33 cellular contexts compared by ENCODE assay signal in genomic region chr1:7399514-7400125, GRCh38.
"Had no signal": no experiment of that assay in that cellular context is flagged by ENCODE, and none has a peak within 500 bp of the region (broad histone marks: within the 10 kb centered on the region; RNA-seq: fewer than 3 reads in every experiment).

No MANE protein-coding gene starts in this region.

- H3K9me3 Mint-ChIP-seq: activated CD4-positive, alpha-beta memory T cell treated with anti-CD3 and anti-CD28 coated beads, Interleukin-2, amount 10 ng/mL, durations not matched to agents 7 days and 5 days; central memory CD8-positive, alpha-beta T cell had no signal

- H3K4me1 ChIP-seq: ascending aorta had no signal

- H3K4me1 Mint-ChIP-seq: activated CD4-positive, alpha-beta memory T cell treated with anti-CD3 and anti-CD28 coated beads, Interleukin-2, amount 10 ng/mL, durations not matched to agents 7 days and 5 days; activated CD4-positive, alpha-beta T cell treated with anti-CD3 and anti-CD28 coated beads, Interleukin-2, amount 10 ng/mL, durations not matched to agents 7 days and 5 days; activated naive CD4-positive, alpha-beta T cell treated with anti-CD3 and anti-CD28 coated beads, Interleukin-2, amount 10 ng/mL, durations not matched to agents 7 days and 5 days; activated naive CD8-positive, alpha-beta T cell treated with anti-CD3 and anti-CD28 coated beads, Interleukin-2, amount 10 ng/mL, durations not matched to agents 7 days and 5 days; central memory CD8-positive, alpha-beta T cell; T-helper 17 cell had no signal

- H3K4me3 ChIP-seq: ascending aorta, esophagus muscularis mucosa had no signal

- H3K36me3 ChIP-seq: ascending aorta, esophagus muscularis mucosa, WERI-Rb-1 had no signal

- H3K27me3 ChIP-seq: ascending aorta, esophagus muscularis mucosa had no signal

- FAIRE-seq: bronchial epithelial cell, colon, frontal cortex had no signal

- DNase-seq: activated CD4-positive, alpha-beta memory T cell treated with anti-CD3 and anti-CD28 coated beads, Interleukin-2, amount 10 ng/mL, durations not matched to agents 7 days and 5 days; activated CD4-positive, alpha-beta T cell treated with anti-CD3 and anti-CD28 coated beads for 4 hours; activated CD4-positive, alpha-beta T cell treated with anti-CD3 and anti-CD28 coated beads, Interleukin-2, amount 10 ng/mL, durations not matched to agents 7 days and 5 days; activated CD4-positive, alpha-beta T cell treated with anti-CD3 and anti-CD28 coated beads, Interleukin-2, amount 50 U/mL, for 4 hours; activated CD4-positive, CD25-positive, alpha-beta regulatory T cell; activated CD4-positive, CD25-positive, alpha-beta regulatory T cell treated with anti-CD3 and anti-CD28 coated beads, Interleukin-2, amount 50 U/mL, for 72 hours; activated CD8-positive, alpha-beta memory T cell treated with anti-CD3 and anti-CD28 coated beads, Interleukin-2, amount 50 U/mL, for 48 hours; activated gamma-delta T cell; activated naive CD4-positive, alpha-beta T cell; activated naive CD4-positive, alpha-beta T cell treated with anti-CD3 and anti-CD28 coated beads, Interleukin-2, amount 10 ng/mL, durations not matched to agents 7 days and 5 days; activated naive CD8-positive, alpha-beta T cell treated with anti-CD3 and anti-CD28 coated beads, Interleukin-2, amount 10 ng/mL, durations not matched to agents 7 days and 5 days; activated T-cell treated with anti-CD3 and anti-CD28 coated beads for 4 hours; activated T-cell treated with anti-CD3 and anti-CD28 coated beads, Interleukin-2, amount 50 U/mL, for 24 hours; activated T-cell treated with anti-CD3 and anti-CD28 coated beads, Interleukin-2, amount 50 U/mL, for 72 hours; cortex of kidney; dermis blood vessel endothelial cell; effector CD4-positive, alpha-beta T cell; effector memory CD8-positive, alpha-beta T cell; erythroblast; head of caudate nucleus; hippocampal formation; T-helper 17 cell; T1000; WERI-Rb-1 had no signal

- H3K4me3 Mint-ChIP-seq: activated CD4-positive, alpha-beta memory T cell treated with anti-CD3 and anti-CD28 coated beads, Interleukin-2, amount 10 ng/mL, durations not matched to agents 7 days and 5 days; activated CD4-positive, alpha-beta T cell treated with anti-CD3 and anti-CD28 coated beads, Interleukin-2, amount 10 ng/mL, durations not matched to agents 7 days and 5 days; activated naive CD4-positive, alpha-beta T cell treated with anti-CD3 and anti-CD28 coated beads, Interleukin-2, amount 10 ng/mL, durations not matched to agents 7 days and 5 days; activated naive CD8-positive, alpha-beta T cell treated with anti-CD3 and anti-CD28 coated beads, Interleukin-2, amount 10 ng/mL, durations not matched to agents 7 days and 5 days; activated T-cell treated with anti-CD3 and anti-CD28 coated beads, Interleukin-2, amount 50 U/mL, for 24 hours; activated T-cell treated with anti-CD3 and anti-CD28 coated beads, Interleukin-2, amount 50 U/mL, for 72 hours; brain; central memory CD8-positive, alpha-beta T cell; effector memory CD8-positive, alpha-beta T cell; T-helper 17 cell; T-helper 2 cell treated with Interferon-gamma antibody and Interleukin-4, amounts not matched to agents 5 μg/mL and 100 μg/mL, for 36 hours had no signal

- H3K27ac ChIP-seq: ascending aorta, esophagus muscularis mucosa, WERI-Rb-1 had no signal

- ATAC-seq: activated naive CD4-positive, alpha-beta T cell treated with anti-CD3 and anti-CD28 coated beads, Interleukin-2, amount 50 U/mL, for 72 hours; activated T-cell treated with anti-CD3 and anti-CD28 coated beads, Interleukin-2, amount 50 U/mL, for 72 hours; effector memory CD8-positive, alpha-beta T cell; T-helper 17 cell had no signal

- H3K36me3 Mint-ChIP-seq: activated naive CD4-positive, alpha-beta T cell treated with anti-CD3 and anti-CD28 coated beads, Interleukin-2, amount 10 ng/mL, durations not matched to agents 7 days and 5 days; activated naive CD8-positive, alpha-beta T cell treated with anti-CD3 and anti-CD28 coated beads, Interleukin-2, amount 10 ng/mL, durations not matched to agents 7 days and 5 days had no signal

- H3K27ac Mint-ChIP-seq: activated CD4-positive, alpha-beta memory T cell treated with anti-CD3 and anti-CD28 coated beads, Interleukin-2, amount 10 ng/mL, durations not matched to agents 7 days and 5 days; activated CD4-positive, alpha-beta T cell treated with anti-CD3 and anti-CD28 coated beads, Interleukin-2, amount 10 ng/mL, durations not matched to agents 7 days and 5 days; activated naive CD4-positive, alpha-beta T cell treated with anti-CD3 and anti-CD28 coated beads, Interleukin-2, amount 10 ng/mL, durations not matched to agents 7 days and 5 days; activated naive CD4-positive, alpha-beta T cell treated with anti-CD3 and anti-CD28 coated beads, Interleukin-2, amount 50 U/mL, for 72 hours; activated naive CD8-positive, alpha-beta T cell treated with anti-CD3 and anti-CD28 coated beads, Interleukin-2, amount 10 ng/mL, durations not matched to agents 7 days and 5 days; activated T-cell treated with anti-CD3 and anti-CD28 coated beads, Interleukin-2, amount 50 U/mL, for 24 hours; activated T-cell treated with anti-CD3 and anti-CD28 coated beads, Interleukin-2, amount 50 U/mL, for 72 hours; brain; effector memory CD8-positive, alpha-beta T cell; T-helper 17 cell; T-helper 2 cell treated with Interferon-gamma antibody and Interleukin-4, amounts not matched to agents 5 μg/mL and 100 μg/mL, for 36 hours had no signal
